ENCODE assay signal across 15 cellular contexts in the genomic region with DNA sequence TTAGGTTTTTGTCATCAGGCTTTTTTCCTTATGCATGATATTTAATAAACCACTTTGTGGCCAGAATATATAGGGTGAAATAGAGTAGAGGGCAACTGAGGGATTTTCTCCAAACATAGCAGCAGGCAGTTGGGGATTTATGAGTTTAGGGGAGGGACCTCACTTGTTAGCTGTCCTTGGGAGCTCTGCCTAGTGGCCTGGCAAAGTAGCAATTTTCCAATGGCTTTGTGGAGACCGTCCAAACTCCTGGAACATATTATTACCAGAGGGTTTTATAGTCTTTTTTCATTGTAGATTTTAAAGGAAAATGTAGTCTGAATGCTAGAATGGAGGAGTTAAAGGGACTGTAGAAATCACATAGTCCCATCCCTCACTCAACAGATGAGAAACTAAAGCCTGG. TPM values are rescaled to one million over a fixed set of nuclear protein-coding genes. Genes with fewer than 3 reads are reported as not detected.
DNase-seq lines count a peak whose midpoint lies in the region; ATAC-seq, FAIRE-seq and TF ChIP-seq lines count a peak whose summit lies in the region.
"Had no signal": no experiment of that assay in that cellular context is flagged by ENCODE, and none has a peak within 500 bp of the region (broad histone marks: within the 10 kb centered on the region; RNA-seq: fewer than 3 reads in every experiment).

No MANE protein-coding gene starts in this region.

- no peak for TF ChIP-seq CTCF in brain (conservative IDR thresholded peaks at IDR 0.05)

- no peaks in the 10 kb centered on the region for H3K27me3 ChIP-seq in stomach smooth muscle (ENCODE audit: control insufficient read depth in 1 of 2, insufficient read depth in 2 of 2, low read length in 2 of 2)
- H3K27me3 ChIP-seq: upper lobe of right lung had no signal

- H3K4me1 ChIP-seq in stomach smooth muscle (ENCODE audit: control insufficient read depth, insufficient read depth, low read length) = peaks cover 73% of the 10 kb centered on the region

- peaks cover 28% of the 10 kb centered on the region for H3K4me1 Mint-ChIP-seq in brain

- FAIRE-seq in H54 (lab: Jason Lieb, UNC) = no peak
- FAIRE-seq: kidney had no signal

- TF ChIP-seq POLR2A in H54 (IDR thresholded peaks at IDR 0.05; ENCODE audit: low read depth, low read length) = no peak

- H3K9ac ChIP-seq in stomach smooth muscle (ENCODE audit: low read length in 2 of 2) = peak overlapping the region in 1 of 2 donors; percentile 25

- H3K36me3 Mint-ChIP-seq in brain = peaks cover 11% of the 10 kb centered on the region
- H3K36me3 Mint-ChIP-seq: activated naive CD8-positive, alpha-beta T cell had no signal

- H3K27ac ChIP-seq in stomach smooth muscle (ENCODE audit: low read length) = peak overlapping the region; percentile 71
- H3K27ac ChIP-seq: upper lobe of right lung had no signal

- no peaks in the 10 kb centered on the region for H3K9me3 Mint-ChIP-seq in brain

- ATAC-seq in left lobe of liver (peak; percentile 61), GM19397 (IDR thresholded peaks at IDR 0.05; ENCODE audit: unreplicated experiment) (no peak)
- ATAC-seq: upper lobe of right lung had no signal

- peak overlapping the region in 3 of 5 experiments; percentile 45 to 77 (median 54) for H3K27ac Mint-ChIP-seq in brain
- H3K27ac Mint-ChIP-seq: activated naive CD8-positive, alpha-beta T cell had no signal

- no peak overlapping the region for H3K4me3 ChIP-seq in stomach smooth muscle (ENCODE audit: low read length in 2 of 2)
- H3K4me3 ChIP-seq: upper lobe of right lung had no signal

- no peaks in the 10 kb centered on the region for H3K9me3 ChIP-seq in stomach smooth muscle (ENCODE audit: control insufficient read depth in 2 of 2, low read length in 2 of 2)
- H3K9me3 ChIP-seq: upper lobe of right lung had no signal

- DNase-seq in EH (ENCODE audit: low read depth) (peak; percentile 68), left lobe of liver (ENCODE audit: low spot score) (peak; percentile 76), NCI-H510A treated with DMSO at 0.1 percent for 48 hours (lab: John Stamatoyannopoulos, UW) (no peak), H54 (ENCODE audit: insufficient read length, low spot score) (no peak), NCI-H1092 (lab: John Stamatoyannopoulos, UW) (no peak)
- DNase-seq: activated CD4-positive, alpha-beta T cell treated with anti-CD3 and anti-CD28 coated beads for 1 hour; AML-193; cerebellar nuclear complex; glutamatergic neuron; kidney; upper lobe of right lung had no signal

- no peaks in the 10 kb centered on the region for H3K27me3 Mint-ChIP-seq in brain
- H3K27me3 Mint-ChIP-seq: activated naive CD8-positive, alpha-beta T cell had no signal

- H3K4me3 Mint-ChIP-seq in brain = no peak overlapping the region
- H3K4me3 Mint-ChIP-seq: activated naive CD8-positive, alpha-beta T cell had no signal

- H3K36me3 ChIP-seq in stomach smooth muscle (ENCODE audit: control insufficient read depth in 2 of 2, insufficient read depth in 2 of 2, low read length in 2 of 2) = peaks cover 13 to 21% of the 10 kb centered on the region in 2 donors

RNA-seq across cellular contexts. Expression of gene AMOTL1, which starts 32.2 kb away (rescaled TPM):
- polyA plus RNA-seq in brain (ENCODE audit: insufficient read depth, low read depth, low replicate concordance) = 65.6 TPM
- 22.9 TPM for total RNA-seq in left lobe of liver

Comparison
In these comparisons a context has a peak if more than half of its experiments do, and no peak if none do; other contexts are left out.
1. DNase-seq: peak in EH (single experiment) and left lobe of liver (single experiment); none in NCI-H510A treated with DMSO at 0.1 percent for 48 hours (single experiment), H54 (single experiment) and NCI-H1092 (single experiment).